In genomic region chr12:131539381-131539780, GRCh38 we compare ENCODE assay signal across 3 cellular contexts.
A peak's percentile ranks its signal among the peaks of the same experiment; 100 is the strongest.
TF ChIP-seq lines count a peak whose summit lies in the region.

No MANE protein-coding gene starts in this region.

TF ChIP-seq in HEK293, 187 proteins besides CTCF, POLR2A, EP300 and RAD21 (continues in another document):
- no peak for TF ChIP-seq KLF10 (tag by site-specific recombination; IDR thresholded peaks at IDR 0.05)
- 0 out of 2 replicates have a peak, but pooled peaks have one; percentile 3 for TF ChIP-seq SCRT1 (tag by site-specific recombination; IDR thresholded peaks at IDR 0.05; ENCODE audit: borderline replicate concordance)
- TF ChIP-seq ZNF529 (tag by site-specific recombination; IDR thresholded peaks at IDR 0.05; ENCODE audit: insufficient replicate concordance) = no peak
- TF ChIP-seq YY2 (tag by site-specific recombination; IDR thresholded peaks at IDR 0.05) = no peak
- no peak for TF ChIP-seq ZBTB6 (tag by site-specific recombination; IDR thresholded peaks at IDR 0.05)
- no peak for TF ChIP-seq TCF7L2 (IDR thresholded peaks at IDR 0.05; ENCODE audit: borderline replicate concordance, low read depth, low read length)
- no peak for TF ChIP-seq ZNF221 (tag by site-specific recombination; IDR thresholded peaks at IDR 0.05; ENCODE audit: borderline replicate concordance)
- no peak for TF ChIP-seq ZFP69B (tag by site-specific recombination; IDR thresholded peaks at IDR 0.05)
- 0 out of 2 replicates have a peak, but pooled peaks have one; percentile 23 for TF ChIP-seq ZNF521 (tag by site-specific recombination; IDR thresholded peaks at IDR 0.05)
- TF ChIP-seq ZNF514 (tag by site-specific recombination; IDR thresholded peaks at IDR 0.05) = no peak
- no peak for TF ChIP-seq ZSCAN30 (tag by site-specific recombination; IDR thresholded peaks at IDR 0.05)
- TF ChIP-seq ZNF701 (tag by site-specific recombination; IDR thresholded peaks at IDR 0.05) = no peak
- TF ChIP-seq ZNF707 (tag by site-specific recombination; IDR thresholded peaks at IDR 0.05) = peak; percentile 46; the same call in 1 of the 2 replicates
- no peak for TF ChIP-seq SP2 (tag by site-specific recombination; IDR thresholded peaks at IDR 0.05)
- TF ChIP-seq GFI1B (tag by site-specific recombination; IDR thresholded peaks at IDR 0.05) = no peak
- no peak for TF ChIP-seq ZNF132 (tag by site-specific recombination; IDR thresholded peaks at IDR 0.05; ENCODE audit: borderline replicate concordance)
- 0 out of 2 replicates have a peak, but pooled peaks have one; percentile 23 for TF ChIP-seq ZNF488 (tag by site-specific recombination; IDR thresholded peaks at IDR 0.05)
- TF ChIP-seq ZNF776 (tag by site-specific recombination; IDR thresholded peaks at IDR 0.05; ENCODE audit: borderline replicate concordance) = peak; percentile 36; the same call in 1 of the 2 replicates
- TF ChIP-seq REPIN1 (tag by site-specific recombination; IDR thresholded peaks at IDR 0.05; ENCODE audit: low read depth) = no peak
- TF ChIP-seq ZNF530 (tag by site-specific recombination; IDR thresholded peaks at IDR 0.05; ENCODE audit: low read depth) = no peak
- peak; percentile 98 for TF ChIP-seq ZNF513 (tag by site-specific recombination; IDR thresholded peaks at IDR 0.05)
- TF ChIP-seq ZNF174 (tag by site-specific recombination; IDR thresholded peaks at IDR 0.05) = no peak
- 0 out of 2 replicates have a peak, but pooled peaks have one; percentile 65 for TF ChIP-seq ZNF658 (tag by site-specific recombination; IDR thresholded peaks at IDR 0.05)
- TF ChIP-seq ZNF555 (tag by site-specific recombination; conservative IDR thresholded peaks at IDR 0.05) = no peak

TF ChIP-seq in K562, 482 proteins besides CTCF, POLR2A, EP300 and RAD21:
- TF ChIP-seq TCF15 (CRISPR knock-in tag; IDR thresholded peaks at IDR 0.05) (no peak), ATF1 (CRISPR knock-in tag; IDR thresholded peaks at IDR 0.05) (no peak), ATF1 (tag; IDR thresholded peaks at IDR 0.05) (0 out of 2 replicates have a peak, but pooled peaks have one; percentile 9), ZNF764 (CRISPR knock-in tag; IDR thresholded peaks at IDR 0.05; ENCODE audit: low read depth) (no peak)

TF ChIP-seq in GM23338, 12 proteins besides CTCF, POLR2A, EP300 and RAD21:
- TF ChIP-seq CREB1 (CRISPR knock-in tag; IDR thresholded peaks at IDR 0.05; ENCODE audit: low read depth) = no peak
- TF ChIP-seq EZH2phosphoT487 (IDR thresholded peaks at IDR 0.05; ENCODE audit: unreplicated experiment) = no peak
- no peak for TF ChIP-seq EZH2 (IDR thresholded peaks at IDR 0.05; ENCODE audit: low read depth, unreplicated experiment)
- TF ChIP-seq JUNB (IDR thresholded peaks at IDR 0.05; ENCODE audit: unreplicated experiment) = no peak
- no peak for TF ChIP-seq POLR2AphosphoS5 (IDR thresholded peaks at IDR 0.05; ENCODE audit: low read depth)
- no peak for TF ChIP-seq STAT1 (IDR thresholded peaks at IDR 0.05; ENCODE audit: unreplicated experiment)
- TF ChIP-seq ZNF114 (CRISPR knock-in tag; IDR thresholded peaks at IDR 0.05) = no peak
- TF ChIP-seq ETS1 (IDR thresholded peaks at IDR 0.05) = no peak
- TF ChIP-seq NANOG (IDR thresholded peaks at IDR 0.05; ENCODE audit: borderline replicate concordance) = no peak
- no peak for TF ChIP-seq ZNF331 (CRISPR knock-in tag; IDR thresholded peaks at IDR 0.05; ENCODE audit: low read depth)
- no peak for TF ChIP-seq ZNF462 (CRISPR knock-in tag; IDR thresholded peaks at IDR 0.05)
